ENCODE assay signal across 1 cellular context in genomic region chr1:245512980-245513578, GRCh38.
TF ChIP-seq lines count a peak whose summit lies in the region.

No MANE protein-coding gene starts in this region.

TF ChIP-seq in GM23338, 12 proteins besides CTCF, POLR2A, EP300 and RAD21 (continued from another document):
- TF ChIP-seq ZNF462 (CRISPR knock-in tag; IDR thresholded peaks at IDR 0.05): no peak
- no peak for TF ChIP-seq ETS1 (IDR thresholded peaks at IDR 0.05)
